ENCODE assay signal across 18 cellular contexts in the genomic region with DNA sequence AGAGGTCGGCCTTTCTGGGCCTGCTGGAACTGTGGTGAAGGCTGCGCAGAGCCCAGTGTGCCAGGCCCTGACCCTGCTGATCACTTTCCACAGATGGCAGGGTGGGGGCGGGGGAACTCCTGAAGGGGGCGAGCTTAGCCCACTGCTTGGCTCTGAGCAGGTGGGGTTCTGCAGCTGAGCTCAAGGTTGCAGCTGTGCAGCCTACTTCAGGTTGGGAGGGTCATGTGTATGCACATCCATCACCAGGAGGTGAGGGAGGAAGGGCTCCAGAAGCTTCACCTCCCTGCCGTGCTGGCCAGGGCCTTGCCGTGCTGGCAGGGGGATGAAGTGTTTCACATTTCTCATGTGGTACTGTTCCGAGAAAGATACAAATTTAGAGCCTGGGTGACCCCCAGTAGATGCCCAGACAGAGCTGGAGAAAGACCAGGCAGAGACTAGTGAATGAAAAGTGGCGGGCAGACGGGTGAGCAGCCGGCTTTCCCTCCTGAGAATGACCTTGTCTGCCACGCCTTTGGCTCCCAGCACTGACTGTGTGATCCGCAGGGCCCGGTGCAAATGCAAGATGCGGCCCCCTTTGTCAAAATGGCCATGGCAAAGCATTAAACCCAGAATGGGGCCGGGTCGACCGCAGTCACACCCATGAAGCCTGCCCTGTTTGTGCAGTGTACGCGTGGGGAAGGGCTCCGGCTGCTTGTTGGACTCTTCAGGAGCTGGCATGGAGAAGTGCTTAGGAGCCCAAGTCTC. TPM values are rescaled to one million over a fixed set of nuclear protein-coding genes. Genes with fewer than 3 reads are reported as not detected.
DNase-seq lines count a peak whose midpoint lies in the region; ATAC-seq and TF ChIP-seq lines count a peak whose summit lies in the region.
"Had no signal": no experiment of that assay in that cellular context is flagged by ENCODE, and none has a peak within 500 bp of the region (broad histone marks: within the 10 kb centered on the region; RNA-seq: fewer than 3 reads in every experiment).

No MANE protein-coding gene starts in this region.

- H3K27me3 Mint-ChIP-seq in endodermal cell (ENCODE audit: insufficient read depth) = peaks cover 12% of the 10 kb centered on the region
- H3K27me3 Mint-ChIP-seq in progenitor cell of endocrine pancreas = peaks cover 39% of the 10 kb centered on the region

- H3K4me3 ChIP-seq in HUES48 (ENCODE audit: low read depth, low read length) = no peak overlapping the region
- no peak overlapping the region for H3K4me3 ChIP-seq in endodermal cell (ENCODE audit: low read length)
- H3K4me3 ChIP-seq: A549, BLaER1, SJSA1 had no signal

- peak; percentile 39 for TF ChIP-seq CTCF in endodermal cell (conservative IDR thresholded peaks at IDR 0.05)
- TF ChIP-seq CTCF in progenitor cell of endocrine pancreas (IDR thresholded peaks at IDR 0.05; ENCODE audit: unreplicated experiment) = peak; percentile 10

- H3K27ac ChIP-seq in HUES48 (ENCODE audit: low read depth, low read length) (peak overlapping the region; percentile 78), endodermal cell (ENCODE audit: low read depth, low read length) (no peak overlapping the region)
- H3K27ac ChIP-seq: A549, BLaER1, KMS-11, SJSA1 had no signal

- no peaks in the 10 kb centered on the region for H3K36me3 ChIP-seq in HUES48 (ENCODE audit: control insufficient read depth, insufficient read depth, low read length)
- no peaks in the 10 kb centered on the region for H3K36me3 ChIP-seq in endodermal cell (ENCODE audit: control insufficient read depth, insufficient read depth, low read length)
- H3K36me3 ChIP-seq: BLaER1, SJSA1 had no signal

- H3K9ac ChIP-seq in HUES48 (ENCODE audit: low read depth, low read length) (no peak overlapping the region), endodermal cell (ENCODE audit: extremely low read depth, low read length, poor library complexity, severe bottlenecking) (no peak overlapping the region)
- H3K9ac ChIP-seq: BLaER1, KMS-11 had no signal

- H3K4me1 Mint-ChIP-seq in endodermal cell (peaks cover 6% of the 10 kb centered on the region), progenitor cell of endocrine pancreas (ENCODE audit: low read depth) (peaks cover 3% of the 10 kb centered on the region)

- DNase-seq in NCI-H524 (lab: John Stamatoyannopoulos, UW) (peak; percentile 33 to 66), NCI-H524 treated with DMSO at 0.1 percent for 48 hours (lab: John Stamatoyannopoulos, UW) (no peak), endodermal cell (no peak), progenitor cell of endocrine pancreas (ENCODE audit: low spot score, unreplicated experiment) (no peak), SW 1271 (lab: John Stamatoyannopoulos, UW) (no peak), NCI-H187 treated with DMSO at 0.1 percent for 48 hours (lab: John Stamatoyannopoulos, UW) (no peak)
- DNase-seq: CD4-positive, alpha-beta memory T cell; GOT3; HFFc6; MV-4-11; NCI-H1417 treated with DMSO at 0.1 percent for 48 hours; NCI-H1930 had no signal

- H3K4me3 Mint-ChIP-seq in endodermal cell = no peak overlapping the region
- no peak overlapping the region for H3K4me3 Mint-ChIP-seq in progenitor cell of endocrine pancreas (ENCODE audit: low read depth)
- H3K4me3 Mint-ChIP-seq: CD4-positive, alpha-beta memory T cell; HFFc6 had no signal

- H3K27ac Mint-ChIP-seq in endodermal cell (peak overlapping the region; percentile 58), progenitor cell of endocrine pancreas (peak overlapping the region; percentile 80)
- H3K27ac Mint-ChIP-seq: HFFc6 had no signal

- H3K9me3 Mint-ChIP-seq in endodermal cell (no peaks in the 10 kb centered on the region), progenitor cell of endocrine pancreas (ENCODE audit: low read depth) (no peaks in the 10 kb centered on the region)
- H3K9me3 Mint-ChIP-seq: CD4-positive, alpha-beta memory T cell; HFFc6 had no signal

- ATAC-seq in HG02885 (IDR thresholded peaks at IDR 0.05; ENCODE audit: poor library complexity, unreplicated experiment) = no peak
- ATAC-seq: A549 had no signal

- WGBS in endodermal cell (ENCODE audit: insufficient coverage in 1 of 2, insufficient read length in 1 of 2), 2 experiments = 83 to 86% methylated on average over 15 to 20 of the region's 20 CpGs

- no peaks in the 10 kb centered on the region; the same call in 1 of the 2 replicates for H3K27me3 ChIP-seq in HUES48 (ENCODE audit: control insufficient read depth, insufficient read depth, low read length)
- no peaks in the 10 kb centered on the region for H3K27me3 ChIP-seq in endodermal cell (ENCODE audit: control insufficient read depth, insufficient read depth, low read length, poor library complexity, severe bottlenecking)
- H3K27me3 ChIP-seq: BLaER1 had no signal

- H3K9me3 ChIP-seq in HUES48 (ENCODE audit: control insufficient read depth, insufficient read depth, low read length) (no peaks in the 10 kb centered on the region), endodermal cell (ENCODE audit: control insufficient read depth, low read length) (no peaks in the 10 kb centered on the region)
- H3K9me3 ChIP-seq: A549, SJSA1 had no signal

- no peaks in the 10 kb centered on the region for H3K36me3 Mint-ChIP-seq in endodermal cell (ENCODE audit: low read depth)
- H3K36me3 Mint-ChIP-seq in progenitor cell of endocrine pancreas (ENCODE audit: insufficient read depth) = no peaks in the 10 kb centered on the region
- H3K36me3 Mint-ChIP-seq: CD4-positive, alpha-beta memory T cell had no signal

- H3K4me1 ChIP-seq in HUES48 (ENCODE audit: control insufficient read depth, insufficient read depth, low read length) (peaks cover 16% of the 10 kb centered on the region; the same call in 1 of the 2 replicates), endodermal cell (ENCODE audit: control insufficient read depth, insufficient read depth, low read length) (no peaks in the 10 kb centered on the region)
- H3K4me1 ChIP-seq: A549, SJSA1 had no signal

RNA-seq across cellular contexts. Expression of a gene that starts 25.2 kb away (rescaled TPM):
- 10 to 100 TPM; 27.1 to 42.0 TPM for total RNA-seq in endodermal cell
- polyA plus RNA-seq in endodermal cell (2013, experiment 1 of 2) = 12.0 TPM
- 10.8 TPM for polyA plus RNA-seq in endodermal cell (2013, experiment 2 of 2)
- total RNA-seq in progenitor cell of endocrine pancreas = 42.4 and 44.2 TPM in 2 replicates

Comparison
In these comparisons a context has a peak if more than half of its experiments do, and no peak if none do; other contexts are left out.
1. DNase-seq: peak in NCI-H524 (2 of 2); none in NCI-H524 treated with DMSO at 0.1 percent for 48 hours (single experiment), endodermal cell (single experiment), progenitor cell of endocrine pancreas (single experiment), SW 1271 (0 of 2) and NCI-H187 treated with DMSO at 0.1 percent for 48 hours (single experiment).